ENCODE assay signal across 1 cellular context in the genomic region with DNA sequence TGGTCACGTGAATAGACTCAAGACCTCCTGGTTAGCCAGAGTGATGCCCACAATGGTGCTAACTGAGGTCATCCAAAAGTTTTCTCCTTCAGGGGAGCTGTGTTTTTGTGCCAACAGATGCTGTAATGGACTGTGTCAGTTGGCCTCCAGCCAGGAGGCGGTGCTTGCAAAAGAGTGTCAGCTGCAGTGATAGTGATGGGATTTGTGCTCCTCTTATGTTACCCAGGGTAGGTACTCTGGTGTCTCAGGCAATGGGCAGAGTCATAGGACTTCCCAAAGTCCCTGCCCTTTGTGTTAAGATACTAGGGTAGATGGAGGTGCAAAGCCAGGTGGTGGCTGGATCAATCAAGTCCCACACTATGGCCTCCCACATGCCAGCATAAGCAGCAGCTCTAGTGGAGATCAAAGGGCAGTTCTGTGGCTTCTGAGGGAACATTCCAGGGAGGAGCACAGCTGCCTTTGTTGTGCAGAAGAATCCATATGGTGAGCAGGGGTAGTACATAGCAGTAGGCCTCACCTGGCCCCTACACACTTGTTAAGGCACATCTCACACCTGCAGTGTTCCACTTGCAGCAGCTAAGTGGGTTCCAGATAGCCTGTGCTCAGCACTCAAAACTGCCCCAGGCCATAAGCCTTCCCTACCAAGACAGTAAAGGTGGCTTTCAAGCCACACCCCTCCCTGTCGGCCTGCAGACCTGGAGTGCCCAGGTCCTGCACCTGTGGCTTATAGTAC.
TF ChIP-seq lines count a peak whose summit lies in the region.

No MANE protein-coding gene starts in this region.

TF ChIP-seq in HepG2, 621 proteins besides CTCF, POLR2A, EP300 and RAD21 (continues in another document):
- TF ChIP-seq, protein P1, sequence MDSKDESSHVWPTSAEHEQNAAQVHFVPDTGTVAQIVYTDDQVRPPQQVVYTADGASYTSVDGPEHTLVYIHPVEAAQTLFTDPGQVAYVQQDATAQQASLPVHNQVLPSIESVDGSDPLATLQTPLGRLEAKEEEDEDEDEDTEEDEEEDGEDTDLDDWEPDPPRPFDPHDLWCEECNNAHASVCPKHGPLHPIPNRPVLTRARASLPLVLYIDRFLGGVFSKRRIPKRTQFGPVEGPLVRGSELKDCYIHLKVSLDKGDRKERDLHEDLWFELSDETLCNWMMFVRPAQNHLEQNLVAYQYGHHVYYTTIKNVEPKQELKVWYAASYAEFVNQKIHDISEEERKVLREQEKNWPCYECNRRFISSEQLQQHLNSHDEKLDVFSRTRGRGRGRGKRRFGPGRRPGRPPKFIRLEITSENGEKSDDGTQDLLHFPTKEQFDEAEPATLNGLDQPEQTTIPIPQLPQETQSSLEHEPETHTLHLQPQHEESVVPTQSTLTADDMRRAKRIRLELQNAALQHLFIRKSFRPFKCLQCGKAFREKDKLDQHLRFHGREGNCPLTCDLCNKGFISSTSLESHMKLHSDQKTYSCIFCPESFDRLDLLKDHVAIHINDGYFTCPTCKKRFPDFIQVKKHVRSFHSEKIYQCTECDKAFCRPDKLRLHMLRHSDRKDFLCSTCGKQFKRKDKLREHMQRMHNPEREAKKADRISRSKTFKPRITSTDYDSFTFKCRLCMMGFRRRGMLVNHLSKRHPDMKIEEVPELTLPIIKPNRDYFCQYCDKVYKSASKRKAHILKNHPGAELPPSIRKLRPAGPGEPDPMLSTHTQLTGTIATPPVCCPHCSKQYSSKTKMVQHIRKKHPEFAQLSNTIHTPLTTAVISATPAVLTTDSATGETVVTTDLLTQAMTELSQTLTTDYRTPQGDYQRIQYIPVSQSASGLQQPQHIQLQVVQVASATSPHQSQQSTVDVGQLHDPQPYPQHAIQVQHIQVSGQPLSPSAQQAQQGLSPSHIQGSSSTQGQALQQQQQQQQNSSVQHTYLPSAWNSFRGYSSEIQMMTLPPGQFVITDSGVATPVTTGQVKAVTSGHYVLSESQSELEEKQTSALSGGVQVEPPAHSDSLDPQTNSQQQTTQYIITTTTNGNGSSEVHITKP (CRISPR knock-in tag; IDR thresholded peaks at IDR 0.05; ENCODE audit: low read depth) = peak; percentile 97
- peak; percentile 57; the same call in 1 of the 2 replicates for TF ChIP-seq PITX1 (CRISPR knock-in tag; IDR thresholded peaks at IDR 0.05)
- peak; percentile 56; the same call in 1 of the 2 replicates for TF ChIP-seq ZNF761 (CRISPR knock-in tag; conservative IDR thresholded peaks at IDR 0.05)
- 0 out of 2 replicates have a peak, but pooled peaks have one; percentile 31 for TF ChIP-seq SRY (CRISPR knock-in tag; IDR thresholded peaks at IDR 0.05)
- TF ChIP-seq ZNF232 (CRISPR knock-in tag; IDR thresholded peaks at IDR 0.05; ENCODE audit: borderline replicate concordance) = 0 out of 2 replicates have a peak, but pooled peaks have one; percentile 49
- no peak for TF ChIP-seq ZNF446 (CRISPR knock-in tag; IDR thresholded peaks at IDR 0.05)
- peak; percentile 72 for TF ChIP-seq MED1 (CRISPR knock-in tag; IDR thresholded peaks at IDR 0.05)
- peak; percentile 52; the same call in 1 of the 2 replicates for TF ChIP-seq ZNF350 (CRISPR knock-in tag; IDR thresholded peaks at IDR 0.05; ENCODE audit: borderline replicate concordance, low read depth)
- 0 out of 2 replicates have a peak, but pooled peaks have one; percentile 54 for TF ChIP-seq ARNT2 (CRISPR knock-in tag; IDR thresholded peaks at IDR 0.05; ENCODE audit: low read depth)
- TF ChIP-seq RXRB (CRISPR knock-in tag; IDR thresholded peaks at IDR 0.05; ENCODE audit: borderline replicate concordance) = peak; percentile 64; the same call in 1 of the 2 replicates
- TF ChIP-seq GTF3A (CRISPR knock-in tag; conservative IDR thresholded peaks at IDR 0.05) = 0 out of 2 replicates have a peak, but pooled peaks have one; percentile 65
- TF ChIP-seq, protein P2, sequence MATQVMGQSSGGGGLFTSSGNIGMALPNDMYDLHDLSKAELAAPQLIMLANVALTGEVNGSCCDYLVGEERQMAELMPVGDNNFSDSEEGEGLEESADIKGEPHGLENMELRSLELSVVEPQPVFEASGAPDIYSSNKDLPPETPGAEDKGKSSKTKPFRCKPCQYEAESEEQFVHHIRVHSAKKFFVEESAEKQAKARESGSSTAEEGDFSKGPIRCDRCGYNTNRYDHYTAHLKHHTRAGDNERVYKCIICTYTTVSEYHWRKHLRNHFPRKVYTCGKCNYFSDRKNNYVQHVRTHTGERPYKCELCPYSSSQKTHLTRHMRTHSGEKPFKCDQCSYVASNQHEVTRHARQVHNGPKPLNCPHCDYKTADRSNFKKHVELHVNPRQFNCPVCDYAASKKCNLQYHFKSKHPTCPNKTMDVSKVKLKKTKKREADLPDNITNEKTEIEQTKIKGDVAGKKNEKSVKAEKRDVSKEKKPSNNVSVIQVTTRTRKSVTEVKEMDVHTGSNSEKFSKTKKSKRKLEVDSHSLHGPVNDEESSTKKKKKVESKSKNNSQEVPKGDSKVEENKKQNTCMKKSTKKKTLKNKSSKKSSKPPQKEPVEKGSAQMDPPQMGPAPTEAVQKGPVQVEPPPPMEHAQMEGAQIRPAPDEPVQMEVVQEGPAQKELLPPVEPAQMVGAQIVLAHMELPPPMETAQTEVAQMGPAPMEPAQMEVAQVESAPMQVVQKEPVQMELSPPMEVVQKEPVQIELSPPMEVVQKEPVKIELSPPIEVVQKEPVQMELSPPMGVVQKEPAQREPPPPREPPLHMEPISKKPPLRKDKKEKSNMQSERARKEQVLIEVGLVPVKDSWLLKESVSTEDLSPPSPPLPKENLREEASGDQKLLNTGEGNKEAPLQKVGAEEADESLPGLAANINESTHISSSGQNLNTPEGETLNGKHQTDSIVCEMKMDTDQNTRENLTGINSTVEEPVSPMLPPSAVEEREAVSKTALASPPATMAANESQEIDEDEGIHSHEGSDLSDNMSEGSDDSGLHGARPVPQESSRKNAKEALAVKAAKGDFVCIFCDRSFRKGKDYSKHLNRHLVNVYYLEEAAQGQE (IDR thresholded peaks at IDR 0.05; ENCODE audit: borderline replicate concordance in 1 of 2, low read depth in 1 of 2, low read length in 2 of 2) = no peak
- TF ChIP-seq, protein P3, sequence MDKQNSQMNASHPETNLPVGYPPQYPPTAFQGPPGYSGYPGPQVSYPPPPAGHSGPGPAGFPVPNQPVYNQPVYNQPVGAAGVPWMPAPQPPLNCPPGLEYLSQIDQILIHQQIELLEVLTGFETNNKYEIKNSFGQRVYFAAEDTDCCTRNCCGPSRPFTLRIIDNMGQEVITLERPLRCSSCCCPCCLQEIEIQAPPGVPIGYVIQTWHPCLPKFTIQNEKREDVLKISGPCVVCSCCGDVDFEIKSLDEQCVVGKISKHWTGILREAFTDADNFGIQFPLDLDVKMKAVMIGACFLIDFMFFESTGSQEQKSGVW (CRISPR knock-in tag; IDR thresholded peaks at IDR 0.05; ENCODE audit: borderline replicate concordance) = no peak
- TF ChIP-seq, protein P4, sequence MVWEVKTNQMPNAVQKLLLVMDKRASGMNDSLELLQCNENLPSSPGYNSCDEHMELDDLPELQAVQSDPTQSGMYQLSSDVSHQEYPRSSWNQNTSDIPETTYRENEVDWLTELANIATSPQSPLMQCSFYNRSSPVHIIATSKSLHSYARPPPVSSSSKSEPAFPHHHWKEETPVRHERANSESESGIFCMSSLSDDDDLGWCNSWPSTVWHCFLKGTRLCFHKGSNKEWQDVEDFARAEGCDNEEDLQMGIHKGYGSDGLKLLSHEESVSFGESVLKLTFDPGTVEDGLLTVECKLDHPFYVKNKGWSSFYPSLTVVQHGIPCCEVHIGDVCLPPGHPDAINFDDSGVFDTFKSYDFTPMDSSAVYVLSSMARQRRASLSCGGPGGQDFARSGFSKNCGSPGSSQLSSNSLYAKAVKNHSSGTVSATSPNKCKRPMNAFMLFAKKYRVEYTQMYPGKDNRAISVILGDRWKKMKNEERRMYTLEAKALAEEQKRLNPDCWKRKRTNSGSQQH (CRISPR knock-in tag; IDR thresholded peaks at IDR 0.05; ENCODE audit: low read depth) = peak; percentile 83
- TF ChIP-seq, protein P5, sequence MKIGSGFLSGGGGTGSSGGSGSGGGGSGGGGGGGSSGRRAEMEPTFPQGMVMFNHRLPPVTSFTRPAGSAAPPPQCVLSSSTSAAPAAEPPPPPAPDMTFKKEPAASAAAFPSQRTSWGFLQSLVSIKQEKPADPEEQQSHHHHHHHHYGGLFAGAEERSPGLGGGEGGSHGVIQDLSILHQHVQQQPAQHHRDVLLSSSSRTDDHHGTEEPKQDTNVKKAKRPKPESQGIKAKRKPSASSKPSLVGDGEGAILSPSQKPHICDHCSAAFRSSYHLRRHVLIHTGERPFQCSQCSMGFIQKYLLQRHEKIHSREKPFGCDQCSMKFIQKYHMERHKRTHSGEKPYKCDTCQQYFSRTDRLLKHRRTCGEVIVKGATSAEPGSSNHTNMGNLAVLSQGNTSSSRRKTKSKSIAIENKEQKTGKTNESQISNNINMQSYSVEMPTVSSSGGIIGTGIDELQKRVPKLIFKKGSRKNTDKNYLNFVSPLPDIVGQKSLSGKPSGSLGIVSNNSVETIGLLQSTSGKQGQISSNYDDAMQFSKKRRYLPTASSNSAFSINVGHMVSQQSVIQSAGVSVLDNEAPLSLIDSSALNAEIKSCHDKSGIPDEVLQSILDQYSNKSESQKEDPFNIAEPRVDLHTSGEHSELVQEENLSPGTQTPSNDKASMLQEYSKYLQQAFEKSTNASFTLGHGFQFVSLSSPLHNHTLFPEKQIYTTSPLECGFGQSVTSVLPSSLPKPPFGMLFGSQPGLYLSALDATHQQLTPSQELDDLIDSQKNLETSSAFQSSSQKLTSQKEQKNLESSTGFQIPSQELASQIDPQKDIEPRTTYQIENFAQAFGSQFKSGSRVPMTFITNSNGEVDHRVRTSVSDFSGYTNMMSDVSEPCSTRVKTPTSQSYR (CRISPR knock-in tag; IDR thresholded peaks at IDR 0.05; ENCODE audit: borderline replicate concordance) = peak; percentile 30; the same call in 1 of the 2 replicates
- TF ChIP-seq, protein P6, sequence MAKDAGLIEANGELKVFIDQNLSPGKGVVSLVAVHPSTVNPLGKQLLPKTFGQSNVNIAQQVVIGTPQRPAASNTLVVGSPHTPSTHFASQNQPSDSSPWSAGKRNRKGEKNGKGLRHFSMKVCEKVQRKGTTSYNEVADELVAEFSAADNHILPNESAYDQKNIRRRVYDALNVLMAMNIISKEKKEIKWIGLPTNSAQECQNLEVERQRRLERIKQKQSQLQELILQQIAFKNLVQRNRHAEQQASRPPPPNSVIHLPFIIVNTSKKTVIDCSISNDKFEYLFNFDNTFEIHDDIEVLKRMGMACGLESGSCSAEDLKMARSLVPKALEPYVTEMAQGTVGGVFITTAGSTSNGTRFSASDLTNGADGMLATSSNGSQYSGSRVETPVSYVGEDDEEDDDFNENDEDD (CRISPR knock-in tag; IDR thresholded peaks at IDR 0.05; ENCODE audit: borderline replicate concordance) = peak; percentile 57; the same call in 1 of the 2 replicates
- TF ChIP-seq ZNF121 (CRISPR knock-in tag; IDR thresholded peaks at IDR 0.05) = peak; percentile 25; the same call in 1 of the 2 replicates
- TF ChIP-seq, protein P7, sequence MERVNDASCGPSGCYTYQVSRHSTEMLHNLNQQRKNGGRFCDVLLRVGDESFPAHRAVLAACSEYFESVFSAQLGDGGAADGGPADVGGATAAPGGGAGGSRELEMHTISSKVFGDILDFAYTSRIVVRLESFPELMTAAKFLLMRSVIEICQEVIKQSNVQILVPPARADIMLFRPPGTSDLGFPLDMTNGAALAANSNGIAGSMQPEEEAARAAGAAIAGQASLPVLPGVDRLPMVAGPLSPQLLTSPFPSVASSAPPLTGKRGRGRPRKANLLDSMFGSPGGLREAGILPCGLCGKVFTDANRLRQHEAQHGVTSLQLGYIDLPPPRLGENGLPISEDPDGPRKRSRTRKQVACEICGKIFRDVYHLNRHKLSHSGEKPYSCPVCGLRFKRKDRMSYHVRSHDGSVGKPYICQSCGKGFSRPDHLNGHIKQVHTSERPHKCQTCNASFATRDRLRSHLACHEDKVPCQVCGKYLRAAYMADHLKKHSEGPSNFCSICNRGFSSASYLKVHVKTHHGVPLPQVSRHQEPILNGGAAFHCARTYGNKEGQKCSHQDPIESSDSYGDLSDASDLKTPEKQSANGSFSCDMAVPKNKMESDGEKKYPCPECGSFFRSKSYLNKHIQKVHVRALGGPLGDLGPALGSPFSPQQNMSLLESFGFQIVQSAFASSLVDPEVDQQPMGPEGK (CRISPR knock-in tag; IDR thresholded peaks at IDR 0.05) = peak; percentile 46; the same call in 1 of the 2 replicates
- peak; percentile 67; the same call in 1 of the 2 replicates for TF ChIP-seq NCOA2 (CRISPR knock-in tag; IDR thresholded peaks at IDR 0.05)
- 0 out of 2 replicates have a peak, but pooled peaks have one; percentile 60 for TF ChIP-seq JUND (CRISPR knock-in tag; IDR thresholded peaks at IDR 0.05)
- TF ChIP-seq, protein P8, sequence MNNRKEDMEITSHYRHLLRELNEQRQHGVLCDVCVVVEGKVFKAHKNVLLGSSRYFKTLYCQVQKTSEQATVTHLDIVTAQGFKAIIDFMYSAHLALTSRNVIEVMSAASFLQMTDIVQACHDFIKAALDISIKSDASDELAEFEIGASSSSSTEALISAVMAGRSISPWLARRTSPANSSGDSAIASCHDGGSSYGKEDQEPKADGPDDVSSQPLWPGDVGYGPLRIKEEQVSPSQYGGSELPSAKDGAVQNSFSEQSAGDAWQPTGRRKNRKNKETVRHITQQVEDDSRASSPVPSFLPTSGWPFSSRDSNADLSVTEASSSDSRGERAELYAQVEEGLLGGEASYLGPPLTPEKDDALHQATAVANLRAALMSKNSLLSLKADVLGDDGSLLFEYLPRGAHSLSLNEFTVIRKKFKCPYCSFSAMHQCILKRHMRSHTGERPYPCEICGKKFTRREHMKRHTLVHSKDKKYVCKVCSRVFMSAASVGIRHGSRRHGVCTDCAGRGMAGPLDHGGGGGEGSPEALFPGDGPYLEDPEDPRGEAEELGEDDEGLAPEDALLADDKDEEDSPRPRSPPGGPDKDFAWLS (CRISPR knock-in tag; IDR thresholded peaks at IDR 0.05; ENCODE audit: borderline replicate concordance) = 0 out of 2 replicates have a peak, but pooled peaks have one; percentile 20
- TF ChIP-seq FOSL1 (CRISPR knock-in tag; IDR thresholded peaks at IDR 0.05; ENCODE audit: borderline replicate concordance) = no peak
- no peak for TF ChIP-seq SP1 (IDR thresholded peaks at IDR 0.05)
- TF ChIP-seq SP1 (CRISPR knock-in tag; IDR thresholded peaks at IDR 0.05) = peak; percentile 50
- TF ChIP-seq CBFB (CRISPR knock-in tag; IDR thresholded peaks at IDR 0.05) = peak; percentile 99
- peak; percentile 70; the same call in 1 of the 2 replicates for TF ChIP-seq NCOR1 (IDR thresholded peaks at IDR 0.05; ENCODE audit: borderline replicate concordance, low read length)
- 0 out of 2 replicates have a peak, but pooled peaks have one; percentile 38 for TF ChIP-seq ZNF317 (CRISPR knock-in tag; IDR thresholded peaks at IDR 0.05)
- peak; percentile 52; the same call in 1 of the 2 replicates for TF ChIP-seq ZNF124 (CRISPR knock-in tag; IDR thresholded peaks at IDR 0.05)
- peak; percentile 88 for TF ChIP-seq DMAP1 (CRISPR knock-in tag; IDR thresholded peaks at IDR 0.05)
- TF ChIP-seq ZNF878 (CRISPR knock-in tag; IDR thresholded peaks at IDR 0.05) = 0 out of 2 replicates have a peak, but pooled peaks have one; percentile 17
- TF ChIP-seq ZNF263 (CRISPR knock-in tag; IDR thresholded peaks at IDR 0.05) = peak; percentile 83
- peak; percentile 70; the same call in 1 of the 2 replicates for TF ChIP-seq FOXO1 (CRISPR knock-in tag; IDR thresholded peaks at IDR 0.05)
